In the genomic region with DNA sequence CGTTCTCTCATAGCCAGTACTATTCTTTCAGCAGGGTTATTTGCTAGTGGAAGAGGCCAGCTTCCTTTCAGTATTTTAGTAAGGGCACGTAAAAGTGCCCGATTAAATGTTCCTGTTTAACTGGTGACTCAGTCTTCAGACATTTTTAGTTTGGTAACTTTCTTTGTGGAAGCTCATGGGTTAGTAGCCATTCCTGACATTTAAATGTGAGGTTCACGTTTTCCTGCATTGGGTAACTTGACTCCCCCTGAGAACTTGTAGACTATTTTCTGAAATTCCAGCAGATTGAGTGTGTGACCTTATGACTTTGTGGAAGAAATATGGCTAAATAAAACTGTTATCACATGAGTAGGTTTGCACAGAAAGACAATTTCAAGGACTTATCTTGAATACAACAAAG, we compare ENCODE assay signal across 9 cellular contexts. TPM values are rescaled to one million over a fixed set of nuclear protein-coding genes. Genes with fewer than 3 reads are reported as not detected.
DNase-seq lines count a peak whose midpoint lies in the region; ATAC-seq and TF ChIP-seq lines count a peak whose summit lies in the region.
"Had no signal": no experiment of that assay in that cellular context is flagged by ENCODE, and none has a peak within 500 bp of the region (broad histone marks: within the 10 kb centered on the region; RNA-seq: fewer than 3 reads in every experiment).

No MANE protein-coding gene starts in this region.

- H3K27me3 Mint-ChIP-seq in progenitor cell of endocrine pancreas, result no peaks in the 10 kb centered on the region

- peaks cover 18% of the 10 kb centered on the region for H3K4me1 Mint-ChIP-seq in progenitor cell of endocrine pancreas (ENCODE audit: low read depth)

- H3K27ac Mint-ChIP-seq in progenitor cell of endocrine pancreas, result peak overlapping the region; percentile 80

- H3K36me3 Mint-ChIP-seq in progenitor cell of endocrine pancreas (ENCODE audit: insufficient read depth), result peaks cover 2% of the 10 kb centered on the region

- H3K4me3 Mint-ChIP-seq in progenitor cell of endocrine pancreas (ENCODE audit: low read depth), result no peak overlapping the region

- ATAC-seq in HG02970 (IDR thresholded peaks at IDR 0.05; ENCODE audit: low FRiP score, unreplicated experiment) (no peak), HG03280 (IDR thresholded peaks at IDR 0.05; ENCODE audit: unreplicated experiment) (no peak)

- peak; percentile 36 for DNase-seq in CD1c-positive myeloid dendritic cell (ENCODE audit: extremely low spot score)
- DNase-seq in SW480 (ENCODE audit: low spot score), result peak; percentile 56
- peak; percentile 64 for DNase-seq in foreskin melanocyte
- DNase-seq in progenitor cell of endocrine pancreas (ENCODE audit: low spot score, unreplicated experiment), result no peak
- DNase-seq in GM19240 (ENCODE audit: insufficient read length, low spot score), result no peak
- no peak for DNase-seq in NCI-H1092 (lab: John Stamatoyannopoulos, UW)
- DNase-seq: activated naive CD4-positive, alpha-beta T cell had no signal

- H3K9me3 Mint-ChIP-seq in progenitor cell of endocrine pancreas (ENCODE audit: low read depth), result no peaks in the 10 kb centered on the region

- TF ChIP-seq CTCF in progenitor cell of endocrine pancreas (IDR thresholded peaks at IDR 0.05; ENCODE audit: unreplicated experiment), result no peak

RNA-seq across cellular contexts. Expression of a gene that starts 16.9 kb away (rescaled TPM):
- 53.1 and 54.4 TPM in 2 replicates for total RNA-seq in progenitor cell of endocrine pancreas

Comparison
In these comparisons a context has a peak if more than half of its experiments do, and no peak if none do; other contexts are left out.
1. DNase-seq: peak in CD1c-positive myeloid dendritic cell (single experiment), SW480 (single experiment) and foreskin melanocyte (single experiment); none in progenitor cell of endocrine pancreas (single experiment), GM19240 (single experiment) and NCI-H1092 (single experiment).